Comparison of ENCODE assay signal across 1 cellular context in the genomic region with DNA sequence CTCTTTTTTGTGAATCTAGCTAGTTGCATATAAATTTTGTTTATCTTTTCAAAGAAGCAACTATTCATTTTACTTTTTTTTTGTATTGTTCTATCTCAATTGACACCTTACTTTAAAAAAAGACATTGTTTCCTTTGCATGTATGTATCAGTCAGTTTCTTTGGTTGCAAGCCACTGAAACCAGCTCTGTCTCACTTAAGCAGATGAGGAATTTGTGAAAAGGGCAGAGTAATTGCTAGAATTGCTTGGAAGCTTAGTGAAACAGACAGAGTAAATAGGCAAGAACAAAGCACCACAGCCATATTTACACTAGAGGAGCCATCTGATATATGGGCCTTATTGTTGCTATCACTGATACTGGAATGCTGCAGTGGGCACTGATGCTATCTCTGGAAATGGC.
TF ChIP-seq lines count a peak whose summit lies in the region.

No MANE protein-coding gene starts in this region.

TF ChIP-seq in GM12878, 131 proteins besides CTCF, POLR2A, EP300 and RAD21 (continued from another document):
- TF ChIP-seq, protein P1, sequence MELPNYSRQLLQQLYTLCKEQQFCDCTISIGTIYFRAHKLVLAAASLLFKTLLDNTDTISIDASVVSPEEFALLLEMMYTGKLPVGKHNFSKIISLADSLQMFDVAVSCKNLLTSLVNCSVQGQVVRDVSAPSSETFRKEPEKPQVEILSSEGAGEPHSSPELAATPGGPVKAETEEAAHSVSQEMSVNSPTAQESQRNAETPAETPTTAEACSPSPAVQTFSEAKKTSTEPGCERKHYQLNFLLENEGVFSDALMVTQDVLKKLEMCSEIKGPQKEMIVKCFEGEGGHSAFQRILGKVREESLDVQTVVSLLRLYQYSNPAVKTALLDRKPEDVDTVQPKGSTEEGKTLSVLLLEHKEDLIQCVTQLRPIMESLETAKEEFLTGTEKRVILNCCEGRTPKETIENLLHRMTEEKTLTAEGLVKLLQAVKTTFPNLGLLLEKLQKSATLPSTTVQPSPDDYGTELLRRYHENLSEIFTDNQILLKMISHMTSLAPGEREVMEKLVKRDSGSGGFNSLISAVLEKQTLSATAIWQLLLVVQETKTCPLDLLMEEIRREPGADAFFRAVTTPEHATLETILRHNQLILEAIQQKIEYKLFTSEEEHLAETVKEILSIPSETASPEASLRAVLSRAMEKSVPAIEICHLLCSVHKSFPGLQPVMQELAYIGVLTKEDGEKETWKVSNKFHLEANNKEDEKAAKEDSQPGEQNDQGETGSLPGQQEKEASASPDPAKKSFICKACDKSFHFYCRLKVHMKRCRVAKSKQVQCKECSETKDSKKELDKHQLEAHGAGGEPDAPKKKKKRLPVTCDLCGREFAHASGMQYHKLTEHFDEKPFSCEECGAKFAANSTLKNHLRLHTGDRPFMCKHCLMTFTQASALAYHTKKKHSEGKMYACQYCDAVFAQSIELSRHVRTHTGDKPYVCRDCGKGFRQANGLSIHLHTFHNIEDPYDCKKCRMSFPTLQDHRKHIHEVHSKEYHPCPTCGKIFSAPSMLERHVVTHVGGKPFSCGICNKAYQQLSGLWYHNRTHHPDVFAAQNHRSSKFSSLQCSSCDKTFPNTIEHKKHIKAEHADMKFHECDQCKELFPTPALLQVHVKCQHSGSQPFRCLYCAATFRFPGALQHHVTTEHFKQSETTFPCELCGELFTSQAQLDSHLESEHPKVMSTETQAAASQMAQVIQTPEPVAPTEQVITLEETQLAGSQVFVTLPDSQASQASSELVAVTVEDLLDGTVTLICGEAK (IDR thresholded peaks at IDR 0.05; ENCODE audit: borderline replicate concordance) = no peak
- TF ChIP-seq HDAC2 (IDR thresholded peaks at IDR 0.05) = no peak
- no peak for TF ChIP-seq TARDBP (IDR thresholded peaks at IDR 0.05; ENCODE audit: borderline replicate concordance)
